18 cellular contexts compared by ENCODE assay signal in genomic region chr1:235918481-235918880, GRCh38. TPM values are rescaled to one million over a fixed set of nuclear protein-coding genes. Genes with fewer than 3 reads are reported as not detected.
DNase-seq lines count a peak whose midpoint lies in the region; TF ChIP-seq lines count a peak whose summit lies in the region.
"Had no signal": no experiment of that assay in that cellular context is flagged by ENCODE, and none has a peak within 500 bp of the region (broad histone marks: within the 10 kb centered on the region; RNA-seq: fewer than 3 reads in every experiment).

No MANE protein-coding gene starts in this region.

- H3K4me1 ChIP-seq in uterus = peaks cover 4 to 8% of the 10 kb centered on the region in 2 donors
- no peaks in the 10 kb centered on the region for H3K4me1 ChIP-seq in testis

- intact Hi-C loops in MCF 10A (cut with micrococcal nuclease) = no loop called here
- intact Hi-C loops in uterus (cut with DNase I; ENCODE audit: low total_unique reads) = no loop called here
- intact Hi-C loops in testis (cut with DNase I; ENCODE audit: low total_unique reads) = no loop called here

- no peak overlapping the region for H3K4me3 ChIP-seq in uterus
- H3K4me3 ChIP-seq in testis = no peak overlapping the region

- H3K36me3 Mint-ChIP-seq in MCF 10A (ENCODE audit: insufficient read depth, unreplicated experiment) (no peaks in the 10 kb centered on the region), nephron (ENCODE audit: low read depth) (no peaks in the 10 kb centered on the region)
- H3K36me3 Mint-ChIP-seq: CD4-positive, alpha-beta memory T cell; memory B cell had no signal

- H3K9me3 Mint-ChIP-seq in MCF 10A (ENCODE audit: unreplicated experiment) (no peaks in the 10 kb centered on the region), nephron (no peaks in the 10 kb centered on the region)
- H3K9me3 Mint-ChIP-seq: CD4-positive, alpha-beta memory T cell; memory B cell had no signal

- no peaks in the 10 kb centered on the region for H3K27me3 Mint-ChIP-seq in MCF 10A (ENCODE audit: insufficient read depth, unreplicated experiment)
- peaks cover 1% of the 10 kb centered on the region for H3K27me3 Mint-ChIP-seq in nephron (ENCODE audit: low read depth)
- H3K27me3 Mint-ChIP-seq: CD4-positive, alpha-beta memory T cell; memory B cell had no signal

- TF ChIP-seq POLR2A in uterus (IDR thresholded peaks at IDR 0.05) (no peak), testis (IDR thresholded peaks at IDR 0.05) (no peak)

- WGBS in testis, 2 donors = 73 to 80% methylated on average over 5 of the region's 5 CpGs

- no peaks in the 10 kb centered on the region for H3K9me3 ChIP-seq in uterus
- H3K9me3 ChIP-seq in testis = no peaks in the 10 kb centered on the region

- peak overlapping the region; percentile 72 to 78 for H3K27ac ChIP-seq in uterus
- H3K27ac ChIP-seq in testis = peak overlapping the region in 1 of 2 donors; percentile 78
- H3K27ac ChIP-seq: 22Rv1 had no signal

- H3K4me1 Mint-ChIP-seq in MCF 10A (ENCODE audit: insufficient read depth, unreplicated experiment) (peaks cover 61% of the 10 kb centered on the region), nephron (peaks cover 38% of the 10 kb centered on the region)

- TF ChIP-seq CTCF in MCF 10A (IDR thresholded peaks at IDR 0.05; ENCODE audit: unreplicated experiment) (no peak), nephron (IDR thresholded peaks at IDR 0.05; ENCODE audit: unreplicated experiment in 3 of 3) (no peak), uterus (IDR thresholded peaks at IDR 0.05) (no peak), testis (IDR thresholded peaks at IDR 0.05) (no peak)

- H3K4me3 Mint-ChIP-seq in MCF 10A (ENCODE audit: unreplicated experiment) (no peak overlapping the region), nephron (no peak overlapping the region)
- H3K4me3 Mint-ChIP-seq: CD4-positive, alpha-beta memory T cell; memory B cell had no signal

- H3K27me3 ChIP-seq in uterus (no peaks in the 10 kb centered on the region), testis (no peaks in the 10 kb centered on the region)

- H3K27ac Mint-ChIP-seq in MCF 10A (ENCODE audit: low read depth, unreplicated experiment) = peak overlapping the region; percentile 81
- H3K27ac Mint-ChIP-seq in nephron = peak overlapping the region in 2 of 3 experiments; percentile 1 to 61
- H3K27ac Mint-ChIP-seq: memory B cell had no signal

- POLR2A ChIA-PET in MCF 10A (lab: Yijun Ruan, JAX) = interaction anchor here (1.1 to 6.4 kb wide), 13 partner anchors 11 to 551 kb away, joined by 3 to 308 read pairs (median 15); partner anchors contain the start of genes B3GALNT2, LYST and TBCE

- H3K36me3 ChIP-seq in uterus (no peaks in the 10 kb centered on the region), testis (ENCODE audit: low read depth, missing control alignments) (no peaks in the 10 kb centered on the region)

- CTCF ChIA-PET in MCF 10A (lab: Yijun Ruan, JAX) = interaction anchor here (0.6 to 6.1 kb wide), 12 partner anchors 9 to 414 kb away, joined by 3 to 112 read pairs (median 6); partner anchors contain the start of genes B3GALNT2 and LYST

- BruUV-seq in MCF 10A (replicated peaks; lab: Mats Ljungman, UMichigan) = no TSS peak

- peak; percentile 40 for DNase-seq in DMS 273 (lab: John Stamatoyannopoulos, UW; ENCODE audit: unreplicated experiment)
- DNase-seq in DMS 273 treated with DMSO at 0.1 percent for 48 hours (lab: John Stamatoyannopoulos, UW) = no peak
- no peak for DNase-seq in MCF 10A (ENCODE audit: unreplicated experiment)
- no peak for DNase-seq in uterus
- DNase-seq in cerebellar cortex (ENCODE audit: low spot score) = no peak
- DNase-seq in NCI-H1694 treated with DMSO at 0.1 percent for 48 hours (lab: John Stamatoyannopoulos, UW) = no peak
- no peak for DNase-seq in testis
- DNase-seq: activated CD4-positive, CD25-positive, alpha-beta regulatory T cell; activated effector memory CD4-positive, alpha-beta T cell treated with anti-CD3 and anti-CD28 coated beads, Interleukin-2, amount 50 U/mL, for 16 hours; CD4-positive, alpha-beta memory T cell; erythroblast; MV-4-11; NCI-H2081 treated with DMSO at 0.1 percent for 48 hours; NCI-H748 treated with DMSO at 0.1 percent for 48 hours; retina had no signal

RNA-seq across cellular contexts. Expression of gene LYST, which starts 51.8 kb away (rescaled TPM):
- 23.9 and 37.4 TPM in 2 replicates for total RNA-seq in MCF 10A (2022)
- total RNA-seq in uterus = 10 to 100 TPM; 25.6 to 68.2 (median 32.9) TPM
- 10 to 100 TPM; 60.9 to 69.1 TPM for total RNA-seq in testis
- polyA plus RNA-seq in testis (ENCODE audit: insufficient read depth, low read depth, low replicate concordance) = 22.9 TPM
